Comparison of ENCODE assay signal across 9 cellular contexts in genomic region chr14:24695265-24696241, GRCh38.
A peak's percentile ranks its signal among the peaks of the same experiment; 100 is the strongest.
DNase-seq lines count a peak whose midpoint lies in the region; ATAC-seq, FAIRE-seq and TF ChIP-seq lines count a peak whose summit lies in the region.
"Had no signal": no experiment of that assay in that cellular context is flagged by ENCODE, and none has a peak within 500 bp of the region (broad histone marks: within the 10 kb centered on the region; RNA-seq: fewer than 3 reads in every experiment).

No MANE protein-coding gene starts in this region.

- no TSS peak for BruUV-seq in K562 (replicated peaks; lab: Mats Ljungman, UMichigan)

- H3K27me3 ChIP-seq in K562 (ENCODE audit: control insufficient read depth in 2 of 2, insufficient read depth in 2 of 2, low read length in 2 of 2) (no peaks in the 10 kb centered on the region), smooth muscle cell (ENCODE audit: low read depth) (peaks cover 9% of the 10 kb centered on the region), small intestine (ENCODE audit: control insufficient read depth in 2 of 2, insufficient read depth in 2 of 2, low read length in 2 of 2) (no peaks in the 10 kb centered on the region), GM23248 (replicated peaks; ENCODE audit: insufficient read depth) (peaks cover 6% of the 10 kb centered on the region)

- peaks cover 0 to 4% of the 10 kb centered on the region in 2 experiments; a peak in 3 of 5 replicates for H3K4me1 ChIP-seq in K562 (replicated peaks in 1 of 2; ENCODE audit: control insufficient read depth in 2 of 2, insufficient read depth in 2 of 2, low read length in 2 of 2)
- no peaks in the 10 kb centered on the region for H3K4me1 ChIP-seq in smooth muscle cell (ENCODE audit: low read depth)
- no peaks in the 10 kb centered on the region for H3K4me1 ChIP-seq in small intestine (ENCODE audit: control insufficient read depth in 2 of 2, insufficient read depth in 1 of 2, low read depth in 1 of 2, low read length in 1 of 2)
- H3K4me1 ChIP-seq in GM23248 (ENCODE audit: insufficient read depth): no peaks in the 10 kb centered on the region

- no peak overlapping the region for H3K27ac ChIP-seq in K562 (ENCODE audit: extremely low read depth, low read depth, low read length)
- no peak overlapping the region for H3K27ac ChIP-seq in smooth muscle cell (ENCODE audit: low read depth)
- peak overlapping the region in 1 of 2 donors; percentile 35 for H3K27ac ChIP-seq in small intestine (ENCODE audit: low read depth in 1 of 2, low read length in 1 of 2)
- no peak overlapping the region for H3K27ac ChIP-seq in GM23248

- no peaks in the 10 kb centered on the region for H3K79me2 ChIP-seq in K562 (ENCODE audit: control insufficient read depth, insufficient read depth, low read length)
- H3K79me2 ChIP-seq in smooth muscle cell (ENCODE audit: low read depth): no peaks in the 10 kb centered on the region
- H3K79me2 ChIP-seq in GM23248 (ENCODE audit: insufficient read depth): no peaks in the 10 kb centered on the region

- H3K9me2 ChIP-seq in GM23248 (ENCODE audit: insufficient read depth): no peaks in the 10 kb centered on the region

- H3K9me1 ChIP-seq in K562 (ENCODE audit: control insufficient read depth, insufficient read depth, low read length): no peaks in the 10 kb centered on the region

- intact Hi-C loops in K562 (cut with micrococcal nuclease): no loop called here

- CTCF ChIA-PET in K562 (lab: Yijun Ruan, JAX; ENCODE audit: low intra/inter-chr PET ratio): no interaction called here

- no peak for FAIRE-seq in K562 (lab: Jason Lieb, UNC)
- FAIRE-seq in small intestine (lab: Jason Lieb, UNC): no peak

- H3K9ac ChIP-seq in K562 (ENCODE audit: insufficient read depth in 1 of 2, low read depth in 2 of 2, low read length in 2 of 2) (no peak overlapping the region), smooth muscle cell (ENCODE audit: low read depth) (no peak overlapping the region), GM23248 (no peak overlapping the region)

- H2AFZ ChIP-seq in K562 (ENCODE audit: low read depth, low read length) (peak overlapping the region; percentile 14; the same call in 1 of the 2 replicates), smooth muscle cell (ENCODE audit: low read depth) (no peak overlapping the region), GM23248 (no peak overlapping the region)

- TF ChIP-seq RAD21 in K562 (CRISPR knock-in tag; conservative IDR thresholded peaks at IDR 0.05 in 1 of 2, IDR thresholded peaks at IDR 0.05 in 1 of 2): no peak

- no peak for TF ChIP-seq EP300 in K562 (IDR thresholded peaks at IDR 0.05; ENCODE audit: low read length)

- ATAC-seq in GM19452 (IDR thresholded peaks at IDR 0.05; ENCODE audit: unreplicated experiment) (peak; percentile 58), HG03442 (IDR thresholded peaks at IDR 0.05; ENCODE audit: unreplicated experiment) (peak; percentile 52), K562 (no peak)

- H3F3A ChIP-seq in smooth muscle cell (ENCODE audit: low read depth) (no peaks in the 10 kb centered on the region), GM23248 (ENCODE audit: insufficient read depth) (no peaks in the 10 kb centered on the region)

- DNase-seq in AML-193 (lab: John Stamatoyannopoulos, UW) (peak; percentile 90 to 92), K562 (ENCODE audit: extremely low read depth in 1 of 4, low spot score in 3 of 4) (no peak), smooth muscle cell (lab: John Stamatoyannopoulos, UW; ENCODE audit: unreplicated experiment) (no peak), small intestine (no peak), GM23248 (no peak), NCI-H748 (lab: John Stamatoyannopoulos, UW; ENCODE audit: unreplicated experiment) (no peak)
- DNase-seq: NCI-H146 had no signal

- no peak for TF ChIP-seq POLR2A in K562 (conservative IDR thresholded peaks at IDR 0.05)

- no peak for TF ChIP-seq CTCF in K562 (IDR thresholded peaks at IDR 0.05 in 2 of 3, conservative IDR thresholded peaks at IDR 0.05 in 1 of 3; ENCODE audit: insufficient read depth in 2 of 3, low read depth in 1 of 3, low read length in 3 of 3)
- TF ChIP-seq CTCF in smooth muscle cell (IDR thresholded peaks at IDR 0.05; ENCODE audit: borderline replicate concordance, insufficient read depth, poor library complexity, severe bottlenecking): no peak

- H3K36me3 ChIP-seq in K562 (ENCODE audit: control insufficient read depth, insufficient read depth, low read length) (no peaks in the 10 kb centered on the region), smooth muscle cell (ENCODE audit: low read depth) (no peaks in the 10 kb centered on the region), small intestine (ENCODE audit: control insufficient read depth in 2 of 2, insufficient read depth in 2 of 2, low read length in 2 of 2) (no peaks in the 10 kb centered on the region), GM23248 (ENCODE audit: low read depth) (no peaks in the 10 kb centered on the region)

- POLR2A ChIA-PET in K562 (lab: Yijun Ruan, JAX): no interaction called here

- H4K20me1 ChIP-seq in K562 (replicated peaks; ENCODE audit: control insufficient read depth, insufficient read depth, low read length) (no peaks in the 10 kb centered on the region), smooth muscle cell (ENCODE audit: low read depth) (no peaks in the 10 kb centered on the region), GM23248 (ENCODE audit: insufficient read depth) (no peaks in the 10 kb centered on the region)

- H3K9me3 ChIP-seq in K562 (replicated peaks; ENCODE audit: control insufficient read depth, insufficient read depth, low read depth, low read length) (no peaks in the 10 kb centered on the region), smooth muscle cell (replicated peaks; ENCODE audit: low read depth) (no peaks in the 10 kb centered on the region), small intestine (ENCODE audit: control insufficient read depth, low read depth) (no peaks in the 10 kb centered on the region), GM23248 (ENCODE audit: low read depth) (no peaks in the 10 kb centered on the region)

- H3K4me3 ChIP-seq in K562 (no peak overlapping the region), smooth muscle cell (no peak overlapping the region), small intestine (ENCODE audit: low read depth in 1 of 2, low read length in 2 of 2) (no peak overlapping the region), GM23248 (no peak overlapping the region)

- in situ Hi-C loops in K562 (cut with MboI) (loop anchor here (25.0 kb wide), 1 partner anchor 358 kb away; the partner anchor contains the start of genes ADCY4 and RIPK3), GM23248 (cut with MboI) (no loop called here)

- no peak overlapping the region for H3K4me2 ChIP-seq in K562 (ENCODE audit: insufficient read depth, low read length)
- H3K4me2 ChIP-seq in smooth muscle cell: no peak overlapping the region
- H3K4me2 ChIP-seq in GM23248 (ENCODE audit: unreplicated experiment): no peak overlapping the region

- 42% methylated on average over 6 of the region's 8 CpGs for WGBS in K562 (ENCODE audit: insufficient coverage, low coverage, missing lambda C conversion rate)
- 82% methylated on average over 8 of the region's 8 CpGs for WGBS in smooth muscle cell (ENCODE audit: low lambda C conversion rate)
- 57 to 76% (median 62%) methylated on average over 8 of the region's 8 CpGs for WGBS in small intestine, 3 donors
- WGBS in GM23248 (ENCODE audit: low coverage in 1 of 2, low lambda C conversion rate in 2 of 2, missing lambda C conversion rate in 2 of 2), 2 experiments: 28 to 39% methylated on average over 8 of the region's 8 CpGs

TF ChIP-seq in K562, 482 proteins besides CTCF, POLR2A, EP300 and RAD21:
- no peak for TF ChIP-seq CHCHD3 (CRISPR knock-in tag; IDR thresholded peaks at IDR 0.05)
- peak; percentile 90 for TF ChIP-seq SPI1 (IDR thresholded peaks at IDR 0.05; ENCODE audit: borderline replicate concordance, low read depth, low read length)

Comparison
In these comparisons a context has a peak if more than half of its experiments do, and no peak if none do; other contexts are left out.
1. DNase-seq: peak in AML-193 (2 of 2); none in K562 (0 of 4), smooth muscle cell (single experiment), small intestine (single experiment), GM23248 (single experiment) and NCI-H748 (single experiment).